In the genomic region with DNA sequence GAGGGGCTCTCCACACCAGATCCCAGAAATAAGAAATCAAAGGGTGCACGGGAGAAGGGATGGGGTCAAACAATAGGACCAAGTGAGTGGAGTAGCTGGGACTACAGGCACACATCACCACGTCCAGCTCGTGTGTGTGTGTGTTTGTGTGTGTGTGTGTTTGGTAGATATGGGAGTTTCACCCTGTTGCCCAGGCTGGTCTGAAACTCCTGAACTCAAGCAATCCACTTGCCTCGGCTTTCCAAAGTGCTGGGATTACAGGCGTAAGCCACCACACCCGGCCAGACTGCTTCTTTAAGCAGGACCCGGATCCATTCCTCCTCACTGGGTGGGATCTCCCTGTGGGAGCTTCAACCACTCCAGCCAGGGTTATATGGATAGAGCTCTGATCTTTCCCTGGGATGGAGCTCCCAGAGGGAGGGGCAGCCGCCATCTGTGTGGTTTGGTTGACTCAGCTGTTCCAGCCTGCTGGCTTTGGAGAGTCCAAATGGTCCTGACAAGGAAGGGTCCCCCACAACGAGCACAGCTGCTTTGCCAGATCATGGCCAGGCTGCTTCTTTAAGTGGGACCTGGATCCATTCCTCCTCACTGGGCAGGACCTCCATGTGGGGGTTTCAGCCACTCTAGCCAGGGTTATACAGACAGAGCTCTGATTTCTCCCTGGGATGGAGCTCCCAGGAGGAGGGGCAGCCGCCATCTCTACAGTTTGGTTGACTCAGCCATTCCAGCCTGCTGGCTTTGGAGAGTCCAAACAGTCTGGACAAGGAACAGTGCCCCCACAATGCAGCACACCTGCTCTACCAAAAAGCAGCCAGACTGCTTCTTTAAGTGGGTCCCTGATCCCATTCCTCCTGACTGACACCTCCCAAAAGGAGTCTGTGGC, we compare ENCODE assay signal across 1 cellular context.
A peak's percentile ranks its signal among the peaks of the same experiment; 100 is the strongest.
TF ChIP-seq lines count a peak whose summit lies in the region.

No MANE protein-coding gene starts in this region.

TF ChIP-seq in K562, 482 proteins besides CTCF, POLR2A, EP300 and RAD21:
- TF ChIP-seq HDAC2 (IDR thresholded peaks at IDR 0.05) (peak; percentile 51; the same call in 1 of the 2 replicates), BACH1 (tag; IDR thresholded peaks at IDR 0.05) (0 out of 2 replicates have a peak, but pooled peaks have one; percentile 16), AFF1 (IDR thresholded peaks at IDR 0.05; ENCODE audit: low read depth in 1 of 2, partially characterized antibody in 2 of 2) (peak in 1 of 2 experiments; percentile 6), POU5F1 (IDR thresholded peaks at IDR 0.05; ENCODE audit: borderline replicate concordance, low read depth, low read length, partially characterized antibody) (no peak), ETV5 (CRISPR knock-in tag; IDR thresholded peaks at IDR 0.05; ENCODE audit: low read depth) (no peak), ZNF717 (CRISPR knock-in tag; IDR thresholded peaks at IDR 0.05) (no peak), ZNF239 (CRISPR knock-in tag; IDR thresholded peaks at IDR 0.05) (no peak), MED1 (CRISPR knock-in tag; IDR thresholded peaks at IDR 0.05; ENCODE audit: borderline replicate concordance) (no peak), ZNF274 (IDR thresholded peaks at IDR 0.05; ENCODE audit: borderline replicate concordance, low read depth, low read length) (no peak), ZNF584 (CRISPR knock-in tag; IDR thresholded peaks at IDR 0.05; ENCODE audit: low read depth) (0 out of 2 replicates have a peak, but pooled peaks have one; percentile 2), CEBPB (tag; IDR thresholded peaks at IDR 0.05) (peak; percentile 89), NRF1 (conservative IDR thresholded peaks at IDR 0.05 in 1 of 2, IDR thresholded peaks at IDR 0.05 in 1 of 2) (0 out of 4 replicates have a peak, but pooled peaks of 1 of the 2 experiments have one; percentile 5), ARID3A (IDR thresholded peaks at IDR 0.05; ENCODE audit: borderline replicate concordance, low read depth, low read length) (no peak), ZKSCAN8 (CRISPR knock-in tag; IDR thresholded peaks at IDR 0.05) (peak; percentile 42; the same call in 1 of the 2 replicates), CEBPG (CRISPR knock-in tag; IDR thresholded peaks at IDR 0.05) (peak; percentile 5; the same call in 1 of the 2 replicates), CEBPG (tag; conservative IDR thresholded peaks at IDR 0.05 in 1 of 2, IDR thresholded peaks at IDR 0.05 in 1 of 2) (peak; percentile 6 to 33; a peak in 2 of 4 replicates), FOXJ3 (CRISPR knock-in tag; IDR thresholded peaks at IDR 0.05) (0 out of 2 replicates have a peak, but pooled peaks have one; percentile 2), HMGN3 (IDR thresholded peaks at IDR 0.05; ENCODE audit: borderline replicate concordance, extremely low read depth, insufficient read length, low read depth, low read length) (no peak)
- TF ChIP-seq, protein P1, sequence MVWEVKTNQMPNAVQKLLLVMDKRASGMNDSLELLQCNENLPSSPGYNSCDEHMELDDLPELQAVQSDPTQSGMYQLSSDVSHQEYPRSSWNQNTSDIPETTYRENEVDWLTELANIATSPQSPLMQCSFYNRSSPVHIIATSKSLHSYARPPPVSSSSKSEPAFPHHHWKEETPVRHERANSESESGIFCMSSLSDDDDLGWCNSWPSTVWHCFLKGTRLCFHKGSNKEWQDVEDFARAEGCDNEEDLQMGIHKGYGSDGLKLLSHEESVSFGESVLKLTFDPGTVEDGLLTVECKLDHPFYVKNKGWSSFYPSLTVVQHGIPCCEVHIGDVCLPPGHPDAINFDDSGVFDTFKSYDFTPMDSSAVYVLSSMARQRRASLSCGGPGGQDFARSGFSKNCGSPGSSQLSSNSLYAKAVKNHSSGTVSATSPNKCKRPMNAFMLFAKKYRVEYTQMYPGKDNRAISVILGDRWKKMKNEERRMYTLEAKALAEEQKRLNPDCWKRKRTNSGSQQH (CRISPR knock-in tag; IDR thresholded peaks at IDR 0.05) = no peak
